Comparison of ENCODE assay signal across 18 cellular contexts in genomic region chr1:179059185-179059483, GRCh38. TPM values are rescaled to one million over a fixed set of nuclear protein-coding genes. Genes with fewer than 3 reads are reported as not detected.
DNase-seq lines count a peak whose midpoint lies in the region; ATAC-seq and FAIRE-seq lines count a peak whose summit lies in the region.
"Had no signal": no experiment of that assay in that cellular context is flagged by ENCODE, and none has a peak within 500 bp of the region (broad histone marks: within the 10 kb centered on the region; RNA-seq: fewer than 3 reads in every experiment).

No MANE protein-coding gene starts in this region.

- CTCF ChIA-PET in naive thymus-derived CD4-positive, alpha-beta T cell (lab: Charles Lee) = interaction anchor here (0.6 to 1.0 kb wide), 2 partner anchors 62 to 330 kb away, joined by 3 to 4 read pairs; no protein-coding TSS in a partner anchor

- H3K4me3 ChIP-seq in adipocyte (ENCODE audit: low read length) (peak overlapping the region; percentile 59), mesodermal cell (ENCODE audit: extremely low read depth, insufficient read depth, low read length, poor library complexity, severe bottlenecking) (no peak overlapping the region)
- no peak overlapping the region for H3K4me3 ChIP-seq in naive thymus-derived CD4-positive, alpha-beta T cell (ENCODE audit: low read length)
- H3K4me3 ChIP-seq: left ventricle myocardium inferior, smooth muscle cell, vagina had no signal

- peak; percentile 25 for DNase-seq in GM03348 (ENCODE audit: low spot score)
- DNase-seq in MV-4-11 (lab: John Stamatoyannopoulos, UW) = peak; percentile 27
- DNase-seq in adipocyte (ENCODE audit: low read depth) = no peak
- DNase-seq in activated CD4-positive, alpha-beta T cell treated with anti-CD3 and anti-CD28 coated beads, Interleukin-2, amount 50 U/mL, for 48 hours = no peak
- no peak for DNase-seq in naive thymus-derived CD4-positive, alpha-beta T cell
- no peak for DNase-seq in urothelium cell line (ENCODE audit: low spot score)
- DNase-seq: activated naive CD8-positive, alpha-beta T cell treated with anti-CD3 and anti-CD28 coated beads, Interleukin-2, amount 10 ng/mL, durations not matched to agents 7 days and 5 days; left ventricle myocardium inferior; NCI-H146; Right ventricle myocardium superior; stimulated activated CD4-positive, alpha-beta T cell treated with anti-CD3 and anti-CD28 coated beads, Interleukin-4, amount 100 ng/mL, for 24 hours had no signal

- H3K9me3 ChIP-seq in adipocyte (ENCODE audit: control insufficient read depth, low read length) (no peaks in the 10 kb centered on the region), mesodermal cell (ENCODE audit: control insufficient read depth, low read length) (no peaks in the 10 kb centered on the region)
- H3K9me3 ChIP-seq in naive thymus-derived CD4-positive, alpha-beta T cell (ENCODE audit: control insufficient read depth in 2 of 3, low read length in 3 of 3) = no peaks in the 10 kb centered on the region
- H3K9me3 ChIP-seq: left ventricle myocardium inferior, vagina had no signal

- no peak for ATAC-seq in HG02973 (IDR thresholded peaks at IDR 0.05; ENCODE audit: unreplicated experiment)
- no peak for ATAC-seq in naive thymus-derived CD4-positive, alpha-beta T cell
- ATAC-seq: activated CD4-positive, CD25-positive, alpha-beta regulatory T cell treated with anti-CD3 and anti-CD28 coated beads, Interleukin-2, amount 50 U/mL, for 24 hours had no signal

- H3K27me3 Mint-ChIP-seq in naive thymus-derived CD4-positive, alpha-beta T cell = no peaks in the 10 kb centered on the region
- H3K27me3 Mint-ChIP-seq: activated naive CD8-positive, alpha-beta T cell treated with anti-CD3 and anti-CD28 coated beads, Interleukin-2, amount 10 ng/mL, durations not matched to agents 7 days and 5 days had no signal

- H3K4me3 Mint-ChIP-seq in naive thymus-derived CD4-positive, alpha-beta T cell = no peak overlapping the region
- H3K4me3 Mint-ChIP-seq: activated naive CD8-positive, alpha-beta T cell treated with anti-CD3 and anti-CD28 coated beads, Interleukin-2, amount 10 ng/mL, durations not matched to agents 7 days and 5 days; T-helper 2 cell treated with Interferon-gamma antibody and Interleukin-4, amounts not matched to agents 5 μg/mL and 100 μg/mL, for 36 hours had no signal

- H3K4me1 ChIP-seq in adipocyte (ENCODE audit: control insufficient read depth, insufficient read depth, low read length) (peaks cover 21% of the 10 kb centered on the region), mesodermal cell (ENCODE audit: control insufficient read depth, insufficient read depth, low read length, poor library complexity, severe bottlenecking) (peaks cover 10% of the 10 kb centered on the region)
- no peaks in the 10 kb centered on the region for H3K4me1 ChIP-seq in naive thymus-derived CD4-positive, alpha-beta T cell (ENCODE audit: control insufficient read depth in 2 of 2, insufficient read depth in 2 of 2, low read length in 2 of 2)
- H3K4me1 ChIP-seq: vagina had no signal

- H3K27ac Mint-ChIP-seq in naive thymus-derived CD4-positive, alpha-beta T cell = no peak overlapping the region
- H3K27ac Mint-ChIP-seq: activated naive CD8-positive, alpha-beta T cell treated with anti-CD3 and anti-CD28 coated beads, Interleukin-2, amount 10 ng/mL, durations not matched to agents 7 days and 5 days; T-helper 2 cell treated with Interferon-gamma antibody and Interleukin-4, amounts not matched to agents 5 μg/mL and 100 μg/mL, for 36 hours had no signal

- H3K36me3 ChIP-seq in adipocyte (ENCODE audit: control insufficient read depth, insufficient read depth, low read length, severe bottlenecking) = peaks cover 40% of the 10 kb centered on the region
- peaks cover 41% of the 10 kb centered on the region for H3K36me3 ChIP-seq in mesodermal cell (ENCODE audit: control insufficient read depth, insufficient read depth, low read length)
- H3K36me3 ChIP-seq in naive thymus-derived CD4-positive, alpha-beta T cell (ENCODE audit: control insufficient read depth in 2 of 3, insufficient read depth in 3 of 3, low read length in 3 of 3) = peaks cover 0 to 22% (median 0%) of the 10 kb centered on the region in 3 experiments

- no peak for FAIRE-seq in urothelium cell line (lab: Jason Lieb, UNC)
- FAIRE-seq: bronchial epithelial cell had no signal

- peak overlapping the region; percentile 77 for H3K9ac ChIP-seq in adipocyte (ENCODE audit: low read length)

- H3K9me3 Mint-ChIP-seq in naive thymus-derived CD4-positive, alpha-beta T cell = peaks cover 0 to 14% (median 2%) of the 10 kb centered on the region in 11 donors
- H3K9me3 Mint-ChIP-seq: T-helper 2 cell treated with Interferon-gamma antibody and Interleukin-4, amounts not matched to agents 5 μg/mL and 100 μg/mL, for 36 hours had no signal

- H3K4me1 Mint-ChIP-seq in naive thymus-derived CD4-positive, alpha-beta T cell = peaks cover 0 to 6% (median 0%) of the 10 kb centered on the region in 7 donors

- intact Hi-C loops in naive thymus-derived CD4-positive, alpha-beta T cell (cut with micrococcal nuclease) = loop anchor here in 1 of 2 donors (10.0 kb wide), 1 partner anchor 54 kb away; no protein-coding TSS in a partner anchor

- H3K36me3 Mint-ChIP-seq in naive thymus-derived CD4-positive, alpha-beta T cell = peaks cover 22 to 57% (median 37%) of the 10 kb centered on the region in 5 donors

- POLR2A ChIA-PET in naive thymus-derived CD4-positive, alpha-beta T cell (lab: Charles Lee) = no interaction called here

- H3K27me3 ChIP-seq in adipocyte (replicated peaks; ENCODE audit: control insufficient read depth, insufficient read depth, low read length) = no peaks in the 10 kb centered on the region
- no peaks in the 10 kb centered on the region for H3K27me3 ChIP-seq in naive thymus-derived CD4-positive, alpha-beta T cell (ENCODE audit: control insufficient read depth in 2 of 2, insufficient read depth in 2 of 2, low read length in 2 of 2)
- H3K27me3 ChIP-seq: vagina had no signal

- WGBS in mesodermal cell (ENCODE audit: insufficient coverage in 2 of 2), 2 experiments = 84 to 100% methylated on average over 1 to 2 of the region's 2 CpGs

- H3K27ac ChIP-seq in mesodermal cell (ENCODE audit: low read depth, low read length, severe bottlenecking) = peak overlapping the region; percentile 77
- no peak overlapping the region for H3K27ac ChIP-seq in naive thymus-derived CD4-positive, alpha-beta T cell (ENCODE audit: low read depth, low read length)
- H3K27ac ChIP-seq: left ventricle myocardium inferior, vagina had no signal

RNA-seq across cellular contexts. Expression of gene TOR3A, which starts 22.7 kb away (rescaled TPM):
- polyA plus RNA-seq in mesodermal cell (2013, experiment 1 of 2) = 10.9 TPM
- 9.5 TPM for polyA plus RNA-seq in mesodermal cell (2013, experiment 2 of 2)
- total RNA-seq in naive thymus-derived CD4-positive, alpha-beta T cell = 10 to 100 TPM; 18.8 to 43.8 (median 21.7) TPM
- 10 to 100 TPM; 22.0 to 24.3 TPM for polyA plus RNA-seq in naive thymus-derived CD4-positive, alpha-beta T cell

RNA-seq across cellular contexts. Expression of gene FAM20B, which starts 33.4 kb away (rescaled TPM):
- polyA plus RNA-seq in mesodermal cell (2013, experiment 1 of 2) = 24.6 TPM
- 24.3 TPM for polyA plus RNA-seq in mesodermal cell (2013, experiment 2 of 2)
- 10 to 100 TPM; 14.3 to 27.9 (median 25.2) TPM for total RNA-seq in naive thymus-derived CD4-positive, alpha-beta T cell
- 10 to 100 TPM in 1 of 2 donors, 1 to 10 TPM in 1; 4.6 to 10.1 TPM for polyA plus RNA-seq in naive thymus-derived CD4-positive, alpha-beta T cell

Comparison
In these comparisons a context has a peak if more than half of its experiments do, and no peak if none do; other contexts are left out.
1. DNase-seq: peak in GM03348 (single experiment) and MV-4-11 (single experiment); none in adipocyte (single experiment), activated CD4-positive, alpha-beta T cell treated with anti-CD3 and anti-CD28 coated beads, Interleukin-2, amount 50 U/mL, for 48 hours (0 of 2), naive thymus-derived CD4-positive, alpha-beta T cell (0 of 9) and urothelium cell line (single experiment).